Comparison of ENCODE assay signal across 11 cellular contexts in genomic region chr2:152657042-152657441, GRCh38.
A peak's percentile ranks its signal among the peaks of the same experiment; 100 is the strongest.
DNase-seq lines count a peak whose midpoint lies in the region; ATAC-seq and TF ChIP-seq lines count a peak whose summit lies in the region.
"Had no signal": no experiment of that assay in that cellular context is flagged by ENCODE, and none has a peak within 500 bp of the region (broad histone marks: within the 10 kb centered on the region; RNA-seq: fewer than 3 reads in every experiment).

No MANE protein-coding gene starts in this region.

- peak overlapping the region; percentile 24 to 61 for H3K27ac Mint-ChIP-seq in activated naive CD4-positive, alpha-beta T cell treated with anti-CD3 and anti-CD28 coated beads, Interleukin-2, amount 50 U/mL, for 72 hours
- peak overlapping the region in 1 of 2 donors; percentile 51 for H3K27ac Mint-ChIP-seq in effector memory CD8-positive, alpha-beta T cell
- H3K27ac Mint-ChIP-seq: nephron progenitor cell had no signal

- no peak overlapping the region for H3K4me3 Mint-ChIP-seq in effector memory CD8-positive, alpha-beta T cell
- H3K4me3 Mint-ChIP-seq: nephron progenitor cell had no signal

- TF ChIP-seq POLR2A in body of pancreas (IDR thresholded peaks at IDR 0.05), result no peak

- intact Hi-C loops in Right ventricle myocardium inferior (cut with DNase I) (no loop called here), body of pancreas (cut with DNase I) (no loop called here)

- peaks cover 5 to 26% of the 10 kb centered on the region in 2 donors for H3K36me3 Mint-ChIP-seq in activated naive CD4-positive, alpha-beta T cell treated with anti-CD3 and anti-CD28 coated beads, Interleukin-2, amount 50 U/mL, for 72 hours
- H3K36me3 Mint-ChIP-seq in effector memory CD8-positive, alpha-beta T cell (ENCODE audit: insufficient read depth), result peaks cover 85% of the 10 kb centered on the region

- H3K9me3 ChIP-seq in body of pancreas, result no peaks in the 10 kb centered on the region
- H3K9me3 ChIP-seq: BLaER1 treated with 17β-estradiol and CSF1 and Interleukin-3, amounts not matched to agents 10 nM and 100 nM had no signal

- H3K4me3 ChIP-seq in body of pancreas, result no peak overlapping the region
- H3K4me3 ChIP-seq: BLaER1 treated with 17β-estradiol and CSF1 and Interleukin-3, amounts not matched to agents 10 nM and 100 nM had no signal

- H3K36me3 ChIP-seq in body of pancreas (replicated peaks in 1 of 2; ENCODE audit: insufficient read depth in 1 of 2, low read depth in 2 of 2), result peaks cover 0 to 38% of the 10 kb centered on the region in 2 donors

- H3K4me1 ChIP-seq in body of pancreas, result no peaks in the 10 kb centered on the region
- H3K4me1 ChIP-seq: BLaER1 treated with 17β-estradiol and CSF1 and Interleukin-3, amounts not matched to agents 10 nM and 100 nM had no signal

- DNase-seq in GM13977 (ENCODE audit: low spot score) (peak; percentile 12), Right ventricle myocardium inferior (ENCODE audit: missing footprints) (no peak), body of pancreas (no peak)
- no peak for DNase-seq in activated naive CD4-positive, alpha-beta T cell treated with anti-CD3 and anti-CD28 coated beads, Interleukin-2, amount 50 U/mL, for 72 hours (ENCODE audit: low spot score in 2 of 2)
- DNase-seq in stimulated activated CD4-positive, alpha-beta T cell treated with anti-CD3 and anti-CD28 coated beads, Interleukin-15, amount 100 ng/mL, for 24 hours, result no peak
- DNase-seq in effector memory CD8-positive, alpha-beta T cell, result no peak
- DNase-seq: NCI-H1436 treated with DMSO at 0.1 percent for 48 hours, nephron progenitor cell had no signal

- ATAC-seq in GM19351 (IDR thresholded peaks at IDR 0.05; ENCODE audit: unreplicated experiment) (peak; percentile 67), HG02885 (IDR thresholded peaks at IDR 0.05; ENCODE audit: poor library complexity, unreplicated experiment) (peak; percentile 65), Right ventricle myocardium inferior (no peak), body of pancreas (no peak)
- peak; percentile 87 to 88 for ATAC-seq in activated naive CD4-positive, alpha-beta T cell treated with anti-CD3 and anti-CD28 coated beads, Interleukin-2, amount 50 U/mL, for 72 hours
- no peak for ATAC-seq in effector memory CD8-positive, alpha-beta T cell (replicated peaks)

- in situ Hi-C loops in GM13977 (cut with MboI; ENCODE audit: low pct_unique_long_range_greater_than_20kb, low sequenced_read_pairs, unreplicated experiment), result no loop called here

- no peak for TF ChIP-seq CTCF in GM13977 (IDR thresholded peaks at IDR 0.05; ENCODE audit: extremely low read depth, insufficient read depth, missing control alignments)
- TF ChIP-seq CTCF in body of pancreas (IDR thresholded peaks at IDR 0.05), result no peak

- H3K9me3 Mint-ChIP-seq in activated naive CD4-positive, alpha-beta T cell treated with anti-CD3 and anti-CD28 coated beads, Interleukin-2, amount 50 U/mL, for 72 hours, result no peaks in the 10 kb centered on the region
- no peaks in the 10 kb centered on the region for H3K9me3 Mint-ChIP-seq in effector memory CD8-positive, alpha-beta T cell
- H3K9me3 Mint-ChIP-seq: nephron progenitor cell had no signal

- H3K27me3 Mint-ChIP-seq in effector memory CD8-positive, alpha-beta T cell, result no peaks in the 10 kb centered on the region

- H3K4me1 Mint-ChIP-seq in effector memory CD8-positive, alpha-beta T cell (ENCODE audit: low read depth in 2 of 2), result no peaks in the 10 kb centered on the region
- H3K4me1 Mint-ChIP-seq: nephron progenitor cell had no signal

- H3K27me3 ChIP-seq in body of pancreas, result no peaks in the 10 kb centered on the region
- H3K27me3 ChIP-seq: BLaER1 treated with 17β-estradiol and CSF1 and Interleukin-3, amounts not matched to agents 10 nM and 100 nM had no signal

- 76 to 83% methylated on average over 4 of the region's 4 CpGs for WGBS in body of pancreas, 2 donors

- no peak overlapping the region for H3K27ac ChIP-seq in body of pancreas
- H3K27ac ChIP-seq: BLaER1 treated with 17β-estradiol and CSF1 and Interleukin-3, amounts not matched to agents 10 nM and 100 nM had no signal

Comparison
In these comparisons a context has a peak if more than half of its experiments do, and no peak if none do; other contexts are left out.
1. ATAC-seq: peak in GM19351 (single experiment), HG02885 (single experiment) and activated naive CD4-positive, alpha-beta T cell treated with anti-CD3 and anti-CD28 coated beads, Interleukin-2, amount 50 U/mL, for 72 hours (2 of 2); none in Right ventricle myocardium inferior (single experiment), body of pancreas (single experiment) and effector memory CD8-positive, alpha-beta T cell (single experiment).